13 cellular contexts compared by ENCODE assay signal in the genomic region with DNA sequence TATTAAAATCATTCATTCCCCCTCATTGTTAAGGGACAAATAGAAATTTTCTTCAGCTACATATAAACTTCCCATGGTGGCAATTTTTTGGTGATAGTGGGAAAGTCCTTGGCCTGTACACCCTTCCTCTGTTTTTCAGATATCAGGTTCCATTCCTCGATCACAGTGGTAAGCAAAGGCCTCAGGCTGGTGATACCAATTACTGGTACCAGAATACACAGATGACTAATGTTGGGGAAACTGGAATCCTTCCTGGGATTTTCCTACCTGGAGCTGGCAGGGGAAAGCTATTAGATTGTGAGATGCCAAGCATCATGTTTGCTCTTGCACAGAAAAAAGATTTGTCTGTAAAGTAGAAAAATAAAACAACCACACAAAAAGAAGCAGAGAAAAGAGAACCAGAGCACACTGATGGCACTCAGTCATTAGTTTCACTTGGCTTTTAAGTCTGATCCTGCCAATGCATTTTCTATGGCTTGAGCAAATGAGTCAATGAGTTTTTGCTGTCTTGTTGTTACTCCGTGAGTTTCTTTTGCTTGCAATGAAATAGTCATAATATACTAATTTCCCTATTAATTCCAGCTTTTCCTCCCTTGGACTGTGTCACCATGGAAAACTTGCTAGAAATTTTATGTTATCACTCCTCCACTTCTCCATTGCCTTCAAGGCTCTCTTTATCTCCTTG.
"Had no signal": no experiment of that assay in that cellular context is flagged by ENCODE, and none has a peak within 500 bp of the region (broad histone marks: within the 10 kb centered on the region; RNA-seq: fewer than 3 reads in every experiment).

No MANE protein-coding gene starts in this region.

- H3K27me3 ChIP-seq: adrenal gland, tibial artery, vagina had no signal

- H3K9me3 ChIP-seq: adrenal gland, tibial artery, vagina had no signal

- H3K4me3 ChIP-seq: adrenal gland, lung, smooth muscle cell, tibial artery, vagina had no signal

- H3K36me3 ChIP-seq: adrenal gland, tibial artery, vagina had no signal

- H3K4me3 Mint-ChIP-seq: dendritic cell treated with granulocyte-macrophage colony-stimulating factor and Interleukin-4, amounts not matched to agents 40 ng/mL and 50 ng/mL, for 4 days; naive thymus-derived CD8-positive, alpha-beta T cell had no signal

- H3K4me1 Mint-ChIP-seq: naive thymus-derived CD8-positive, alpha-beta T cell had no signal

- H3K27ac Mint-ChIP-seq: dendritic cell treated with granulocyte-macrophage colony-stimulating factor and Interleukin-4, amounts not matched to agents 40 ng/mL and 50 ng/mL, for 4 days; naive thymus-derived CD8-positive, alpha-beta T cell had no signal

- H3K27ac ChIP-seq: adrenal gland, tibial artery, vagina had no signal

- H3K4me2 ChIP-seq: smooth muscle cell had no signal

- H3K27me3 Mint-ChIP-seq: dendritic cell treated with granulocyte-macrophage colony-stimulating factor and Interleukin-4, amounts not matched to agents 40 ng/mL and 50 ng/mL, for 4 days; naive thymus-derived CD8-positive, alpha-beta T cell had no signal

- H3K36me3 Mint-ChIP-seq: naive thymus-derived CD8-positive, alpha-beta T cell had no signal

- ATAC-seq: activated CD4-positive, CD25-positive, alpha-beta regulatory T cell treated with anti-CD3 and anti-CD28 coated beads, Interleukin-2, amount 50 U/mL, for 24 hours; left cardiac atrium; naive thymus-derived CD8-positive, alpha-beta T cell; right cardiac atrium had no signal

- H3K9me3 Mint-ChIP-seq: dendritic cell treated with granulocyte-macrophage colony-stimulating factor and Interleukin-4, amounts not matched to agents 40 ng/mL and 50 ng/mL, for 4 days had no signal

- H3K4me1 ChIP-seq: adrenal gland, tibial artery, vagina had no signal

- DNase-seq: activated naive CD4-positive, alpha-beta T cell treated with anti-CD3 and anti-CD28 coated beads, Interleukin-2, amount 50 U/mL, for 16 hours; adrenal gland; central memory CD4-positive, alpha-beta T cell; erythroblast; left cardiac atrium; naive thymus-derived CD8-positive, alpha-beta T cell; right cardiac atrium; tibial artery had no signal
